8 cellular contexts compared by ENCODE assay signal in genomic region chr9:32384364-32385134, GRCh38. TPM values are rescaled to one million over a fixed set of nuclear protein-coding genes. Genes with fewer than 3 reads are reported as not detected.
DNase-seq lines count a peak whose midpoint lies in the region; ATAC-seq and TF ChIP-seq lines count a peak whose summit lies in the region.

Gene ACO1, plus strand, starts transcription at chr9:32384643. Its CDS starts 20,864 bp downstream, at chr9:32405507.

- H3K27ac Mint-ChIP-seq in MCF 10A (ENCODE audit: low read depth, unreplicated experiment) = peak within 1 kb of the TSS; percentile 3

- H3K4me3 ChIP-seq in iPS-20b (ENCODE audit: low read length) = peak within 1 kb of the TSS; percentile 86
- H3K4me3 ChIP-seq in skin epidermis = peak within 1 kb of the TSS; percentile 57 to 74 (median 66)

- no peaks in the 10 kb centered on the region for H3K9me3 Mint-ChIP-seq in MCF 10A (ENCODE audit: unreplicated experiment)

- H3K27ac ChIP-seq in VCaP (peak within 1 kb of the TSS; percentile 61), iPS-20b (ENCODE audit: low read length) (no peak within 1 kb of the TSS), skin epidermis (peak within 1 kb of the TSS; percentile 7 to 89 (median 74))

- CTCF ChIA-PET in MCF 10A (lab: Yijun Ruan, JAX) = interaction anchor here (0.9 to 4.8 kb wide), 11 partner anchors 10 to 205 kb away, joined by 3 to 73 read pairs (median 10); partner anchors contain the start of genes NDUFB6 and RIGI

- peak within 1 kb of the TSS; percentile 84 for H3K4me3 Mint-ChIP-seq in MCF 10A (ENCODE audit: unreplicated experiment)

- ATAC-seq in GM18508 (IDR thresholded peaks at IDR 0.05; ENCODE audit: insufficient read depth, unreplicated experiment) = peak; percentile 63
- ATAC-seq in HG02981 (IDR thresholded peaks at IDR 0.05; ENCODE audit: unreplicated experiment) = peak; percentile 97

- peaks cover 5% of the 10 kb centered on the region for H3K36me3 Mint-ChIP-seq in MCF 10A (ENCODE audit: insufficient read depth, unreplicated experiment)

- 0 out of 2 replicates have a peak, but pooled peaks cover 3% of the 10 kb centered on the region for H3K4me1 ChIP-seq in iPS-20b (ENCODE audit: insufficient read depth, low read length)

- peak within 1 kb of the TSS; percentile 79; the same call in 1 of the 2 replicates for H3K9ac ChIP-seq in iPS-20b (ENCODE audit: low read depth, low read length)

- H3K27me3 Mint-ChIP-seq in MCF 10A (ENCODE audit: insufficient read depth, unreplicated experiment) = peaks cover 14% of the 10 kb centered on the region

- H3K27me3 ChIP-seq in iPS-20b (ENCODE audit: insufficient read depth, low read length) = peaks cover 40% of the 10 kb centered on the region

- TF ChIP-seq CTCF in VCaP (conservative IDR thresholded peaks at IDR 0.05) = peak; percentile 51
- TF ChIP-seq CTCF in MCF 10A (IDR thresholded peaks at IDR 0.05; ENCODE audit: unreplicated experiment) = no peak

- DNase-seq in A172 (ENCODE audit: low spot score) = peak; percentile 57
- DNase-seq in NCI-H2107 (lab: John Stamatoyannopoulos, UW) = peak; percentile 36
- peak; percentile 83 for DNase-seq in MCF 10A (ENCODE audit: unreplicated experiment)

- peaks cover 8% of the 10 kb centered on the region for H3K4me1 Mint-ChIP-seq in MCF 10A (ENCODE audit: insufficient read depth, unreplicated experiment)

- intact Hi-C loops in MCF 10A (cut with micrococcal nuclease) = loop anchor here (2.0 kb wide), 1 partner anchor 42 kb away; no protein-coding TSS in a partner anchor

- POLR2A ChIA-PET in MCF 10A (lab: Yijun Ruan, JAX) = interaction anchor here (0.6 to 5.0 kb wide), 22 partner anchors 10 to 645 kb away, joined by 3 to 61 read pairs (median 4); partner anchors contain the start of genes NDUFB6, RIGI, SMIM27 and TOPORS

- H3K9me3 ChIP-seq in iPS-20b (ENCODE audit: insufficient read depth, low read depth, low read length) = no peaks in the 10 kb centered on the region

- no peaks in the 10 kb centered on the region for H3K36me3 ChIP-seq in iPS-20b (ENCODE audit: insufficient read depth, low read depth, low read length)

- no TSS peak for BruUV-seq in MCF 10A (replicated peaks; lab: Mats Ljungman, UMichigan)

RNA-seq across cellular contexts. Expression of gene ACO1, which starts in this region (rescaled TPM):
- total RNA-seq in A172 (2014; rRNA removed; shearing (Covaris generic)) = 55.9 and 56.6 TPM in 2 replicates
- 28.6 and 31.4 TPM in 2 replicates for total RNA-seq in MCF 10A (2022)
